18 cellular contexts compared by ENCODE assay signal in the genomic region with DNA sequence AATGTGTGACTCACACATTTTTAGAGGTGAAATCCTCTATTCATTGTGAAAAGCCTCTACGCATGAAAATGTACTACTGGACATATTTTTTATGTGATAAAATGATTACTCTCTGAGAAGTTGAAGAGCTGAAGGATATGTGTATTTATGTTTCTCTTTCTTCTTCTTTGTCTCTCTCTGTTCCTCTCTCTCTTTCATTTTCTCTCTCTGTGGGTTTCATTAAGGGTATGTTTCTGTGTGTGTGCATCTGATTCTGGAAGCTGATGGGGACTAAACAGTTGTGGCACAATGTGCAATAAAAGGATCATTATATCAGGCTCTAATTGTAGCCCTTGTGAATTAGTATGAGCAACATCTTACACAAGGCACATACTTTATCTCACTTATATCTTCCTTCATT.
"Had no signal": no experiment of that assay in that cellular context is flagged by ENCODE, and none has a peak within 500 bp of the region (broad histone marks: within the 10 kb centered on the region; RNA-seq: fewer than 3 reads in every experiment).

No MANE protein-coding gene starts in this region.

- H3K27ac ChIP-seq: transverse colon, vagina had no signal

- H3K27me3 ChIP-seq: transverse colon, vagina had no signal

- H3K9me3 ChIP-seq: transverse colon, vagina had no signal

- H3K4me3 ChIP-seq: transverse colon, vagina had no signal

- H3K4me1 ChIP-seq: transverse colon, vagina had no signal

- ATAC-seq: left ventricle myocardium superior had no signal

- H3K36me3 ChIP-seq: transverse colon, vagina had no signal

- DNase-seq: activated CD4-positive, alpha-beta T cell treated with anti-CD3 and anti-CD28 coated beads, Interleukin-2, amount 50 U/mL, for 1 hour; activated CD4-positive, CD25-positive, alpha-beta regulatory T cell treated with anti-CD3 and anti-CD28 coated beads, Interleukin-2, amount 50 U/mL, for 72 hours; activated CD8-positive, alpha-beta memory T cell treated with anti-CD3 and anti-CD28 coated beads for 24 hours; activated CD8-positive, alpha-beta memory T cell treated with anti-CD3 and anti-CD28 coated beads, Interleukin-2, amount 50 U/mL, for 48 hours; activated effector memory CD4-positive, alpha-beta T cell treated with anti-CD3 and anti-CD28 coated beads, Interleukin-2, amount 50 U/mL, for 16 hours; activated T-cell treated with anti-CD3 and anti-CD28 coated beads, Interleukin-2, amount 50 U/mL, for 48 hours; cerebellar nuclear complex; cortex of kidney; erythroblast; foreskin melanocyte; left ventricle myocardium superior; naive B cell; stimulated activated CD4-positive, alpha-beta T cell treated with anti-CD3 and anti-CD28 coated beads, Interleukin-12 subunit alpha, Interleukin-12 subunit beta, amount 100 ng/mL, for 4 hours; stimulated activated CD4-positive, alpha-beta T cell treated with anti-CD3 and anti-CD28 coated beads, Interleukin-1b, Interleukin-23, amount 100 ng/mL, for 48 hours; stimulated activated naive CD4-positive, alpha-beta T cell treated with Interleukin-2 at 50 U/mL for 16 hours; substantia nigra; transverse colon had no signal
